Comparison of ENCODE assay signal across 35 cellular contexts in the genomic region with DNA sequence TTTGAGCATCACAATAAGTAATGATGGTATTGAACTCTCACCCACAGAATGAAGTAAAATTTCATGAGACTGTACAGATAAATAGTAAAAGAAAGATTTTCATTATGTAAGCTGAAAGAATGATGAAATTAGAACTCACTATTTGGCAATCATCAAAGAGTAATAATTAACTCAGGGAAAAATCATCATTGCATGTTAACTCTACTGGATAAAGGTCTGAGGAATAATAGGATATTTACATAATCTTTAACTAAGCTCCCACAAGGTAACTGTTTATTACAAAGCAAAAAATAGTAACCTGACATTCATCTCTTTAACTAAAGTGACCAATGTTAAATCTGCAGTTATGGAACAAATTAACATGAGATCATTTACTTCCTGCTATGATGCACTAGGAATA.
"Had no signal": no experiment of that assay in that cellular context is flagged by ENCODE, and none has a peak within 500 bp of the region (broad histone marks: within the 10 kb centered on the region; RNA-seq: fewer than 3 reads in every experiment).

No MANE protein-coding gene starts in this region.

- H3K4me3 ChIP-seq: adrenal gland, body of pancreas, breast epithelium had no signal

- H3K27ac ChIP-seq: adrenal gland, body of pancreas, brain microvascular endothelial cell, breast epithelium, VCaP had no signal

- H3K4me1 ChIP-seq: body of pancreas, breast epithelium had no signal

- H3K36me3 ChIP-seq: adrenal gland, brain microvascular endothelial cell, breast epithelium had no signal

- H3K27me3 ChIP-seq: adrenal gland, body of pancreas, brain microvascular endothelial cell, breast epithelium had no signal

- FAIRE-seq: astrocyte, TTC549 had no signal

- ATAC-seq: activated CD8-positive, alpha-beta T cell treated with anti-CD3 and anti-CD28 coated beads for 36 hours; activated naive CD4-positive, alpha-beta T cell treated with anti-CD3 and anti-CD28 coated beads, Interleukin-2, amount 50 U/mL, for 72 hours; activated T-cell treated with anti-CD3 and anti-CD28 coated beads, Interleukin-2, amount 50 U/mL, for 4 hours; activated T-cell treated with anti-CD3 and anti-CD28 coated beads, Interleukin-2, amount 50 U/mL, for 72 hours; activated T-helper 17 cell treated with anti-CD3 and anti-CD28 coated beads, Interleukin-2, amount 50 U/mL, for 72 hours; body of pancreas had no signal

- H3K9me3 ChIP-seq: adrenal gland, body of pancreas had no signal

- DNase-seq: activated B cell treated with CpG ODN at 0.5 μM for 24 hours; activated CD4-positive, alpha-beta memory T cell treated with anti-CD3 and anti-CD28 coated beads for 36 hours; activated CD4-positive, alpha-beta T cell treated with anti-CD3 and anti-CD28 coated beads for 4 hours; activated CD4-positive, alpha-beta T cell treated with anti-CD3 and anti-CD28 coated beads, Interleukin-2, amount 10 ng/mL, durations not matched to agents 24 days and 14 days; activated CD4-positive, alpha-beta T cell treated with anti-CD3 and anti-CD28 coated beads, Interleukin-2, amount 50 U/mL, for 1 hour; activated CD4-positive, alpha-beta T cell treated with anti-CD3 and anti-CD28 coated beads, Interleukin-2, amount 50 U/mL, for 4 hours; activated CD4-positive, CD25-positive, alpha-beta regulatory T cell treated with anti-CD3 and anti-CD28 coated beads, Interleukin-2, amount 50 U/mL, for 72 hours; activated CD8-positive, alpha-beta memory T cell treated with anti-CD3 and anti-CD28 coated beads, Interleukin-2, amount 50 U/mL, for 4 hours; activated CD8-positive, alpha-beta T cell treated with anti-CD3 and anti-CD28 coated beads for 36 hours; activated effector memory CD4-positive, alpha-beta T cell treated with anti-CD3 and anti-CD28 coated beads, Interleukin-2, amount 50 U/mL, for 16 hours; activated gamma-delta T cell treated with Interleukin-2 at 50 U/mL for 16 hours; activated naive CD4-positive, alpha-beta T cell; activated naive CD4-positive, alpha-beta T cell treated with anti-CD3 and anti-CD28 coated beads for 36 hours; activated naive CD4-positive, alpha-beta T cell treated with anti-CD3 and anti-CD28 coated beads, Interleukin-2, amount 50 U/mL, for 16 hours; activated naive CD8-positive, alpha-beta T cell treated with anti-CD3 and anti-CD28 coated beads for 36 hours; activated T-cell treated with anti-CD3 and anti-CD28 coated beads for 4 hours; activated T-cell treated with anti-CD3 and anti-CD28 coated beads, Interleukin-2, amount 50 U/mL, for 1 hour; activated T-cell treated with anti-CD3 and anti-CD28 coated beads, Interleukin-2, amount 50 U/mL, for 4 hours; activated T-cell treated with anti-CD3 and anti-CD28 coated beads, Interleukin-2, amount 50 U/mL, for 72 hours; adrenal gland; amniotic stem cell; aorta; body of pancreas; brain microvascular endothelial cell; central memory CD4-positive, alpha-beta T cell; SW 1271; T-helper 1 cell; T-helper 2 cell; T-helper 9 cell had no signal
